ENCODE assay signal across 9 cellular contexts in the genomic region with DNA sequence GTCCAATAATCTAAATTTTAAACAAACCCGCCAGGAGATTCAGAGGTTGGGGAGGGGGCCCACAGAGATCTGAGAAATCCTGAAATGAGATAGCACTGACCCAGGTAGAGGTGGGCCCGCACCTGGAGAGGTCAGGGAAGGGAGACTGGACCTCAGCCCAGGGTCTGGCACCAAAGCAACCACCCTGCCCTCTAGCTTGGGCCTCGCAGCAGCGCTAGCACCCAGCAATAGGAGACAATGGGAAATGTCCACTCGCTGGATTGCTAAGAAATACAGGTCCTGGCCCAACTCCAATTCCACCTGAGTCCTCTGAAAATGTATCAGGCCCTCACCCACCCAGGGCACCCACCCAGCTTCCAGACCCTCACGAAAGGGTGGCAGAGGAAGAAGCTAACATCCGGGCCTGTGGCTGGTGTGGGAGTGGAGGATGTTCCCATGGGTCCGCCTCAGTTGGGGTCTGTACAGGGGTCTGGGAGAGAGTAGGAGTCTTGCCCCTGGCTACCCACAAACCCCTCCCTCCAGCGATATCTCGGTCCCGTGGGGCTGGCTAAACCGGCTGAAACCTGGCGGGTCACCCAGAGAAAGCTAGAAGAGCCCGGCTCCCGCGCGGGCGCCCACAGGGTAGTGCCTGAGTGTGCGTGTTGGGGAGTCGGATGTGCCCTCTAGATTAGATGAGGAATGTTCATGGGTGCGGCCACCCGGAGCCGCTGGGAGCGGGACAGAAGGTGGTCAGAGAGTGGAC. TPM values are rescaled to one million over a fixed set of nuclear protein-coding genes. Genes with fewer than 3 reads are reported as not detected.
A peak's percentile ranks its signal among the peaks of the same experiment; 100 is the strongest.
DNase-seq lines count a peak whose midpoint lies in the region; ATAC-seq and TF ChIP-seq lines count a peak whose summit lies in the region.
"Had no signal": no experiment of that assay in that cellular context is flagged by ENCODE, and none has a peak within 500 bp of the region (broad histone marks: within the 10 kb centered on the region; RNA-seq: fewer than 3 reads in every experiment).

No MANE protein-coding gene starts in this region.

- no peaks in the 10 kb centered on the region for H3K36me3 ChIP-seq in lower lobe of right lung

- H3K36me3 Mint-ChIP-seq in T-helper 2 cell treated with Interferon-gamma antibody and Interleukin-4, amounts not matched to agents 5 μg/mL and 100 μg/mL, for 36 hours (ENCODE audit: low read depth), result no peaks in the 10 kb centered on the region

- no peaks in the 10 kb centered on the region for H3K9me3 Mint-ChIP-seq in T-helper 2 cell treated with Interferon-gamma antibody and Interleukin-4, amounts not matched to agents 5 μg/mL and 100 μg/mL, for 36 hours

- H3K27ac Mint-ChIP-seq in T-helper 2 cell treated with Interferon-gamma antibody and Interleukin-4, amounts not matched to agents 5 μg/mL and 100 μg/mL, for 36 hours, result no peak overlapping the region

- peaks cover 44% of the 10 kb centered on the region for H3K4me1 ChIP-seq in lower lobe of right lung

- peak overlapping the region; percentile 77 for H3K4me3 Mint-ChIP-seq in T-helper 2 cell treated with Interferon-gamma antibody and Interleukin-4, amounts not matched to agents 5 μg/mL and 100 μg/mL, for 36 hours

- intact Hi-C loops in lower lobe of right lung (cut with DNase I), result no loop called here

- no peak for TF ChIP-seq CTCF in lower lobe of right lung (IDR thresholded peaks at IDR 0.05)

- H3K27me3 Mint-ChIP-seq in T-helper 2 cell treated with Interferon-gamma antibody and Interleukin-4, amounts not matched to agents 5 μg/mL and 100 μg/mL, for 36 hours (ENCODE audit: low read depth), result peaks cover 40% of the 10 kb centered on the region

- H3K4me3 ChIP-seq in lower lobe of right lung, result peak overlapping the region; percentile 73

- H3K4me1 Mint-ChIP-seq in T-helper 2 cell treated with Interferon-gamma antibody and Interleukin-4, amounts not matched to agents 5 μg/mL and 100 μg/mL, for 36 hours (ENCODE audit: low read depth), result peaks cover 17% of the 10 kb centered on the region

- H3K27me3 ChIP-seq in lower lobe of right lung (ENCODE audit: low read depth), result peaks cover 16% of the 10 kb centered on the region

- ATAC-seq in lower lobe of right lung, result peak; percentile 78 to 81
- ATAC-seq in GM18858 (IDR thresholded peaks at IDR 0.05; ENCODE audit: unreplicated experiment), result no peak

- no peak for DNase-seq in T-helper 2 cell treated with Interferon-gamma antibody and Interleukin-4, amounts not matched to agents 5 μg/mL and 100 μg/mL, for 36 hours (ENCODE audit: low spot score)
- DNase-seq in T-helper 2 cell (no peak), caudate nucleus (lab: John Stamatoyannopoulos, UW) (peak in 2 of 61 donors; percentile 30 to 34), lower lobe of right lung (peak; percentile 62), superior temporal gyrus (ENCODE audit: extremely low spot score) (peak; percentile 50), NCI-H1105 (lab: John Stamatoyannopoulos, UW) (no peak)
- DNase-seq in stimulated activated CD4-positive, alpha-beta T cell treated with anti-CD3 and anti-CD28 coated beads, Interleukin-4, amount 100 ng/mL, for 1 hour, result no peak
- DNase-seq: T1000 had no signal

- no peaks in the 10 kb centered on the region for H3K9me3 ChIP-seq in lower lobe of right lung

- H3K27ac ChIP-seq in caudate nucleus (ENCODE audit: low read depth, low read length) (peak overlapping the region; percentile 93), lower lobe of right lung (peak overlapping the region; percentile 86)

RNA-seq across cellular contexts. Expression of a gene that starts 1.1 kb away (rescaled TPM):
- 77.5 TPM for total RNA-seq in lower lobe of right lung

RNA-seq across cellular contexts. Expression of a gene that starts 38.3 kb away (rescaled TPM):
- 58.1 TPM for total RNA-seq in lower lobe of right lung

Comparison
In these comparisons a context has a peak if more than half of its experiments do, and no peak if none do; other contexts are left out.
1. DNase-seq: peak in lower lobe of right lung (single experiment) and superior temporal gyrus (single experiment); none in T-helper 2 cell treated with Interferon-gamma antibody and Interleukin-4, amounts not matched to agents 5 μg/mL and 100 μg/mL, for 36 hours (single experiment), T-helper 2 cell (0 of 5), NCI-H1105 (single experiment) and stimulated activated CD4-positive, alpha-beta T cell treated with anti-CD3 and anti-CD28 coated beads, Interleukin-4, amount 100 ng/mL, for 1 hour (single experiment).